Comparison of ENCODE assay signal across 11 cellular contexts in the genomic region with DNA sequence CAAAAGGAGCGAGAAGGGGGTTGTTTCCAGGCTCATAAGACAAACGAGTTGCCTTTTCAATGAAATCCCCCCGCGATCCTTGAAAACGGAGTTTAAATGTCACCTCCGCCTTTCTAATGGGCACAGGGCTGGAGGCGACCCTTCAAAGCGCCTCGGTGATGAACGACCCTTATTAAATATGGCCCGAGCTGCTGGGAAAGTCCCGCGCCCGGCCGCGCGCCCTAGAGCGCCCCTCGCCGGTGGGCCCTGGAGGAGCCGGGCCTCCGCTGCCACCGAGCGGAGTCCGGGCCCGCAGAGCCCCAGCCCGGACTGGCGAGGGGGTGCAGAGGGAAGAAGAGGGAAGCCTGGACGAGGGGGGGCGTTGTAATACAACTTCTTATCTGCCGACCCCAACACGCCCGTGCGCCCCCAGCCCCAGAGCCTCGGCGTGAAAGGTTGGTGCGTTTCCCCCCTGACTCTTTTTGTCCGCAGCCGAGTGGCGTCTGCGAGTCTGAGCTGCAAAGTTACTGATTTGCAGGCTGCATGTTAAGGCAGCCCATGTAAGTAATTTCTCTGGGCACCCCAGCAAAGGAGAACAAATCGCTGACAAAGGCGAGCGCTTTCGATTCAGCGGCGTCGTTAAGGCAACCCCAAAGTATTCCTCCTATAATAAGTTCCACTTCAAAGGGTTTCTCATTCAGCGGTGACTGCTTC. TPM values are rescaled to one million over a fixed set of nuclear protein-coding genes. Genes with fewer than 3 reads are reported as not detected.
DNase-seq lines count a peak whose midpoint lies in the region; ATAC-seq and TF ChIP-seq lines count a peak whose summit lies in the region.
"Had no signal": no experiment of that assay in that cellular context is flagged by ENCODE, and none has a peak within 500 bp of the region (broad histone marks: within the 10 kb centered on the region; RNA-seq: fewer than 3 reads in every experiment).

No MANE protein-coding gene starts in this region.

- peak overlapping the region in 2 of 8 donors; percentile 57 to 70 for H3K27ac Mint-ChIP-seq in CD8-positive, alpha-beta memory T cell
- H3K27ac Mint-ChIP-seq in dendritic cell treated with granulocyte-macrophage colony-stimulating factor and Interleukin-4, amounts not matched to agents 40 ng/mL and 50 ng/mL, for 4 days: no peak overlapping the region
- peak overlapping the region; percentile 73 to 91 (median 88) for H3K27ac Mint-ChIP-seq in nephron

- CTCF ChIA-PET in CD8-positive, alpha-beta memory T cell (lab: Charles Lee): no interaction called here

- H3K9me3 ChIP-seq in CD8-positive, alpha-beta memory T cell (ENCODE audit: low read length): no peaks in the 10 kb centered on the region

- H3K4me3 ChIP-seq in CD8-positive, alpha-beta memory T cell (ENCODE audit: low read length): peak overlapping the region; percentile 19

- peaks cover 83% of the 10 kb centered on the region for H3K27me3 ChIP-seq in CD8-positive, alpha-beta memory T cell (ENCODE audit: insufficient read depth, low read length, poor library complexity, severe bottlenecking)

- peaks cover 79 to 94% of the 10 kb centered on the region in 2 donors for H3K27me3 Mint-ChIP-seq in CD8-positive, alpha-beta memory T cell
- H3K27me3 Mint-ChIP-seq in dendritic cell treated with granulocyte-macrophage colony-stimulating factor and Interleukin-4, amounts not matched to agents 40 ng/mL and 50 ng/mL, for 4 days: peaks cover 85% of the 10 kb centered on the region
- H3K27me3 Mint-ChIP-seq in nephron (ENCODE audit: low read depth): peaks cover 100% of the 10 kb centered on the region

- peak in 2 of 3 experiments; percentile 27 to 46 for TF ChIP-seq CTCF in nephron (IDR thresholded peaks at IDR 0.05; ENCODE audit: unreplicated experiment in 3 of 3)

- no peak overlapping the region for H3K27ac ChIP-seq in CD8-positive, alpha-beta memory T cell (ENCODE audit: low read depth, low read length)
- H3K27ac ChIP-seq: WERI-Rb-1 had no signal

- ATAC-seq in GM21423 (IDR thresholded peaks at IDR 0.05; ENCODE audit: unreplicated experiment) (no peak), HG03159 (IDR thresholded peaks at IDR 0.05; ENCODE audit: unreplicated experiment) (no peak)

- peaks cover 0 to 7% (median 0%) of the 10 kb centered on the region in 5 donors for H3K9me3 Mint-ChIP-seq in CD8-positive, alpha-beta memory T cell
- no peaks in the 10 kb centered on the region for H3K9me3 Mint-ChIP-seq in dendritic cell treated with granulocyte-macrophage colony-stimulating factor and Interleukin-4, amounts not matched to agents 40 ng/mL and 50 ng/mL, for 4 days
- no peaks in the 10 kb centered on the region for H3K9me3 Mint-ChIP-seq in nephron

- no peak for DNase-seq in CD8-positive, alpha-beta memory T cell
- peak; percentile 50 for DNase-seq in M059J (ENCODE audit: low read depth)
- DNase-seq in NCI-H1048 (lab: John Stamatoyannopoulos, UW): no peak
- DNase-seq in dedifferentiated amniotic fluid mesenchymal stem cell (ENCODE audit: extremely low spot score): no peak
- DNase-seq: NCI-H2081 treated with DMSO at 0.1 percent for 48 hours; stimulated activated CD4-positive, alpha-beta T cell treated with anti-CD3 and anti-CD28 coated beads, Interleukin-1b, Interleukin-23, amount 100 ng/mL, for 48 hours; WERI-Rb-1 had no signal

- intact Hi-C loops in dendritic cell treated with granulocyte-macrophage colony-stimulating factor and Interleukin-4, amounts not matched to agents 40 ng/mL and 50 ng/mL, for 4 days (cut with micrococcal nuclease): no loop called here

- peaks cover 18 to 41% (median 33%) of the 10 kb centered on the region in 3 donors for H3K4me1 Mint-ChIP-seq in CD8-positive, alpha-beta memory T cell
- H3K4me1 Mint-ChIP-seq in dendritic cell treated with granulocyte-macrophage colony-stimulating factor and Interleukin-4, amounts not matched to agents 40 ng/mL and 50 ng/mL, for 4 days (ENCODE audit: low read depth): peaks cover 22% of the 10 kb centered on the region
- H3K4me1 Mint-ChIP-seq in nephron: peaks cover 35% of the 10 kb centered on the region

- no peaks in the 10 kb centered on the region for H3K36me3 ChIP-seq in CD8-positive, alpha-beta memory T cell (ENCODE audit: insufficient read depth, low read length)
- H3K36me3 ChIP-seq: WERI-Rb-1 had no signal

- H3K4me1 ChIP-seq in CD8-positive, alpha-beta memory T cell (ENCODE audit: insufficient read depth, low read length): peaks cover 36% of the 10 kb centered on the region

- peak overlapping the region; percentile 56 to 78 (median 70) for H3K4me3 Mint-ChIP-seq in CD8-positive, alpha-beta memory T cell
- peak overlapping the region; percentile 44 for H3K4me3 Mint-ChIP-seq in dendritic cell treated with granulocyte-macrophage colony-stimulating factor and Interleukin-4, amounts not matched to agents 40 ng/mL and 50 ng/mL, for 4 days
- peak overlapping the region; percentile 70 to 81 (median 79) for H3K4me3 Mint-ChIP-seq in nephron

- H3K36me3 Mint-ChIP-seq in CD8-positive, alpha-beta memory T cell: no peaks in the 10 kb centered on the region
- no peaks in the 10 kb centered on the region for H3K36me3 Mint-ChIP-seq in dendritic cell treated with granulocyte-macrophage colony-stimulating factor and Interleukin-4, amounts not matched to agents 40 ng/mL and 50 ng/mL, for 4 days (ENCODE audit: low read depth)
- no peaks in the 10 kb centered on the region for H3K36me3 Mint-ChIP-seq in nephron (ENCODE audit: low read depth)

- POLR2A ChIA-PET in CD8-positive, alpha-beta memory T cell (lab: Charles Lee): interaction anchor here (0.6 kb wide), 1 partner anchor 18 kb away, joined by 6 read pairs; no protein-coding TSS in a partner anchor

RNA-seq across cellular contexts. Expression of a gene that starts 11.9 kb away (rescaled TPM):
- total RNA-seq in CD8-positive, alpha-beta memory T cell: not detected
- polyA plus RNA-seq in CD8-positive, alpha-beta memory T cell: not detected
- 0.07 TPM in 1 of 2 replicates, not detected in the other for total RNA-seq in M059J (2014; rRNA removed; shearing (Covaris generic))

RNA-seq across cellular contexts. Expression of a gene that starts 21.9 kb away (rescaled TPM):
- not detected for total RNA-seq in CD8-positive, alpha-beta memory T cell
- polyA plus RNA-seq in CD8-positive, alpha-beta memory T cell: not detected
- total RNA-seq in M059J (2014; rRNA removed; shearing (Covaris generic)): 0.05 and 0.44 TPM in 2 replicates
